In genomic region chr22:49553518-49554295, GRCh38 we compare ENCODE assay signal across 1 cellular context.
TF ChIP-seq lines count a peak whose summit lies in the region.

No MANE protein-coding gene starts in this region.

TF ChIP-seq in GM23338, 12 proteins besides CTCF, POLR2A, EP300 and RAD21 (continued from another document):
- TF ChIP-seq ZNF462 (CRISPR knock-in tag; IDR thresholded peaks at IDR 0.05) (no peak), JUNB (IDR thresholded peaks at IDR 0.05; ENCODE audit: unreplicated experiment) (no peak), CREB1 (CRISPR knock-in tag; IDR thresholded peaks at IDR 0.05; ENCODE audit: low read depth) (no peak), ZNF114 (CRISPR knock-in tag; IDR thresholded peaks at IDR 0.05) (no peak), ETS1 (IDR thresholded peaks at IDR 0.05) (no peak), EZH2 (IDR thresholded peaks at IDR 0.05; ENCODE audit: low read depth, unreplicated experiment) (no peak), REST (IDR thresholded peaks at IDR 0.05; ENCODE audit: unreplicated experiment) (no peak), STAT1 (IDR thresholded peaks at IDR 0.05; ENCODE audit: unreplicated experiment) (no peak), POLR2AphosphoS5 (IDR thresholded peaks at IDR 0.05; ENCODE audit: low read depth) (no peak)
TF ChIP-seq in GM23338: peak in this region for 0.
